19 cellular contexts compared by ENCODE assay signal in the genomic region with DNA sequence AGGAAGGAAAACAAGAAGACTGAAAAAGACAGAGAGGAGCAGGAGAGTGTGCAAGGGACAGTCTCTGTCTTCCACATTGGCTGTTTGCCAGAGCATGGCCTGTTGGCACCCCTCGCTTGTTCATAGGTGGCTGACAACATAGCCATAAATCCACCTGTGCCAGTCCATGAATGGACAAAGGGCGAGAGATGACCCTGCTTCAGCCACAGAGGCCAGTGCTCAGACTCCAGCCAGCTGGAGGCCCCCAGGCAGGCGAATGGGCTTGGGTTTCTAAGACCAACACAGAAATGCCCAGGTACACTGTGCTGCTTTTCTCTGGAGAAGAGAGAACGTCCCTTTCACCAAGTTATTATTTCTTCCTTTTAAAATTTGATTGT.
A peak's percentile ranks its signal among the peaks of the same experiment; 100 is the strongest.
DNase-seq lines count a peak whose midpoint lies in the region; ATAC-seq, FAIRE-seq and TF ChIP-seq lines count a peak whose summit lies in the region.
"Had no signal": no experiment of that assay in that cellular context is flagged by ENCODE, and none has a peak within 500 bp of the region (broad histone marks: within the 10 kb centered on the region; RNA-seq: fewer than 3 reads in every experiment).

No MANE protein-coding gene starts in this region.

- no peaks in the 10 kb centered on the region for H3K9me3 ChIP-seq in K562 (replicated peaks; ENCODE audit: control insufficient read depth, insufficient read depth, low read depth, low read length)
- H3K9me3 ChIP-seq in mucosa of rectum (ENCODE audit: control insufficient read depth in 2 of 2, low read length in 2 of 2): no peaks in the 10 kb centered on the region
- H3K9me3 ChIP-seq: BLaER1 had no signal

- BruUV-seq in K562 (replicated peaks; lab: Mats Ljungman, UMichigan): no TSS peak

- in situ Hi-C loops in K562 (cut with MboI): no loop called here

- no peaks in the 10 kb centered on the region for H3K79me2 ChIP-seq in K562 (ENCODE audit: control insufficient read depth, insufficient read depth, low read length)

- H3K36me3 ChIP-seq in K562 (ENCODE audit: control insufficient read depth, insufficient read depth, low read length) (no peaks in the 10 kb centered on the region), mucosa of rectum (ENCODE audit: control insufficient read depth in 2 of 2, insufficient read depth in 2 of 2, low read length in 2 of 2) (no peaks in the 10 kb centered on the region)
- H3K36me3 ChIP-seq: BLaER1, cardiac muscle cell had no signal

- peaks cover 23 to 57% of the 10 kb centered on the region in 2 experiments; a peak in 4 of 5 replicates for H3K27me3 ChIP-seq in K562 (ENCODE audit: control insufficient read depth in 2 of 2, insufficient read depth in 2 of 2, low read length in 2 of 2)
- H3K27me3 ChIP-seq in mucosa of rectum (ENCODE audit: control insufficient read depth in 2 of 2, insufficient read depth in 2 of 2, low read length in 2 of 2): no peaks in the 10 kb centered on the region
- H3K27me3 ChIP-seq: BLaER1, cardiac muscle cell had no signal

- POLR2A ChIA-PET in K562 (lab: Yijun Ruan, JAX): no interaction called here

- 0 out of 2 replicates have a peak, but pooled peaks cover 3% of the 10 kb centered on the region for H4K20me1 ChIP-seq in K562 (replicated peaks; ENCODE audit: control insufficient read depth, insufficient read depth, low read length)
- H4K20me1 ChIP-seq: BLaER1 had no signal

- ATAC-seq in K562: no peak

- H3K4me2 ChIP-seq in K562 (ENCODE audit: insufficient read depth, low read length): no peak overlapping the region
- H3K4me2 ChIP-seq: BLaER1, smooth muscle cell had no signal

- H3K9me1 ChIP-seq in K562 (ENCODE audit: control insufficient read depth, insufficient read depth, low read length): no peaks in the 10 kb centered on the region

- H3K4me3 ChIP-seq in K562 (no peak overlapping the region), mucosa of rectum (ENCODE audit: low read length in 2 of 2) (no peak overlapping the region)
- H3K4me3 ChIP-seq: BLaER1, cardiac muscle cell, lung, smooth muscle cell had no signal

- no peak overlapping the region for H3K9ac ChIP-seq in K562 (ENCODE audit: insufficient read depth in 1 of 2, low read depth in 2 of 2, low read length in 2 of 2)
- H3K9ac ChIP-seq in mucosa of rectum (ENCODE audit: low read depth in 1 of 2, low read length in 2 of 2): peak overlapping the region in 1 of 2 donors; percentile 70
- H3K9ac ChIP-seq: BLaER1 had no signal

- no peak for TF ChIP-seq EP300 in K562 (IDR thresholded peaks at IDR 0.05; ENCODE audit: low read length)

- DNase-seq in HT-29 (ENCODE audit: low spot score): peak; percentile 43
- no peak for DNase-seq in K562 (ENCODE audit: extremely low read depth in 1 of 4, low spot score in 3 of 4)
- DNase-seq in stimulated activated CD4-positive, alpha-beta T cell treated with anti-CD3 and anti-CD28 coated beads, Interleukin-15, amount 100 ng/mL, for 24 hours: no peak
- DNase-seq in SIG-M5 treated with dmso at 0.1 percent for 504 hours (lab: John Stamatoyannopoulos, UW; ENCODE audit: unreplicated experiment): no peak
- DNase-seq in cerebellum (ENCODE audit: low spot score): no peak
- DNase-seq in GDM1 (lab: John Stamatoyannopoulos, UW): no peak
- DNase-seq: activated naive CD4-positive, alpha-beta T cell treated with anti-CD3 and anti-CD28 coated beads, Interleukin-2, amount 10 ng/mL, durations not matched to agents 7 days and 5 days; amygdala; HCEC 1CT; NCI-H1105; NCI-H2081; NCI-H345; nucleus accumbens had no signal

- H3K4me1 ChIP-seq in K562 (replicated peaks in 1 of 2; ENCODE audit: control insufficient read depth in 2 of 2, insufficient read depth in 2 of 2, low read length in 2 of 2): peaks cover 0 to 3% of the 10 kb centered on the region in 2 experiments; a peak in 1 of 5 replicates
- peaks cover 42 to 66% of the 10 kb centered on the region in 2 donors for H3K4me1 ChIP-seq in mucosa of rectum (ENCODE audit: control insufficient read depth in 2 of 2, insufficient read depth in 2 of 2, low read length in 2 of 2)
- H3K4me1 ChIP-seq: BLaER1 had no signal

- WGBS in K562 (ENCODE audit: insufficient coverage, low coverage, missing lambda C conversion rate): 4% methylated on average over 4 of the region's 4 CpGs

- H3K27ac ChIP-seq in C4-2B (peak overlapping the region; percentile 74), K562 (ENCODE audit: extremely low read depth, low read depth, low read length) (no peak overlapping the region), mucosa of rectum (ENCODE audit: low read depth in 2 of 2, low read length in 2 of 2) (peak overlapping the region; percentile 81 to 90)
- H3K27ac ChIP-seq: BLaER1, cardiac muscle cell had no signal

- TF ChIP-seq POLR2A in K562 (conservative IDR thresholded peaks at IDR 0.05): no peak

- intact Hi-C loops in K562 (cut with micrococcal nuclease): no loop called here

- H2AFZ ChIP-seq in K562 (ENCODE audit: low read depth, low read length): no peak overlapping the region

- TF ChIP-seq CTCF in C4-2B (conservative IDR thresholded peaks at IDR 0.05) (no peak), K562 (IDR thresholded peaks at IDR 0.05 in 2 of 3, conservative IDR thresholded peaks at IDR 0.05 in 1 of 3; ENCODE audit: insufficient read depth in 2 of 3, low read depth in 1 of 3, low read length in 3 of 3) (no peak)

- FAIRE-seq in K562 (lab: Jason Lieb, UNC): no peak

- TF ChIP-seq RAD21 in K562 (CRISPR knock-in tag; conservative IDR thresholded peaks at IDR 0.05 in 1 of 2, IDR thresholded peaks at IDR 0.05 in 1 of 2): no peak

- CTCF ChIA-PET in K562 (lab: Yijun Ruan, JAX; ENCODE audit: low intra/inter-chr PET ratio): no interaction called here

TF ChIP-seq in K562, 482 proteins besides CTCF, POLR2A, EP300 and RAD21:
- TF ChIP-seq SAFB (IDR thresholded peaks at IDR 0.05; ENCODE audit: borderline replicate concordance, low read depth, low read length) (no peak), EWSR1 (IDR thresholded peaks at IDR 0.05; ENCODE audit: borderline replicate concordance, low read depth, partially characterized antibody) (no peak), NFIC (IDR thresholded peaks at IDR 0.05) (peak; percentile 50), ZHX1 (conservative IDR thresholded peaks at IDR 0.05; ENCODE audit: low read length) (no peak), SIX5 (IDR thresholded peaks at IDR 0.05; ENCODE audit: borderline replicate concordance in 1 of 2, insufficient read depth in 1 of 2, low read depth in 1 of 2, low read length in 2 of 2) (no peak), SMARCC2 (IDR thresholded peaks at IDR 0.05; ENCODE audit: low read depth) (no peak), THRB (CRISPR knock-in tag; conservative IDR thresholded peaks at IDR 0.05) (no peak)
- TF ChIP-seq, protein P1, sequence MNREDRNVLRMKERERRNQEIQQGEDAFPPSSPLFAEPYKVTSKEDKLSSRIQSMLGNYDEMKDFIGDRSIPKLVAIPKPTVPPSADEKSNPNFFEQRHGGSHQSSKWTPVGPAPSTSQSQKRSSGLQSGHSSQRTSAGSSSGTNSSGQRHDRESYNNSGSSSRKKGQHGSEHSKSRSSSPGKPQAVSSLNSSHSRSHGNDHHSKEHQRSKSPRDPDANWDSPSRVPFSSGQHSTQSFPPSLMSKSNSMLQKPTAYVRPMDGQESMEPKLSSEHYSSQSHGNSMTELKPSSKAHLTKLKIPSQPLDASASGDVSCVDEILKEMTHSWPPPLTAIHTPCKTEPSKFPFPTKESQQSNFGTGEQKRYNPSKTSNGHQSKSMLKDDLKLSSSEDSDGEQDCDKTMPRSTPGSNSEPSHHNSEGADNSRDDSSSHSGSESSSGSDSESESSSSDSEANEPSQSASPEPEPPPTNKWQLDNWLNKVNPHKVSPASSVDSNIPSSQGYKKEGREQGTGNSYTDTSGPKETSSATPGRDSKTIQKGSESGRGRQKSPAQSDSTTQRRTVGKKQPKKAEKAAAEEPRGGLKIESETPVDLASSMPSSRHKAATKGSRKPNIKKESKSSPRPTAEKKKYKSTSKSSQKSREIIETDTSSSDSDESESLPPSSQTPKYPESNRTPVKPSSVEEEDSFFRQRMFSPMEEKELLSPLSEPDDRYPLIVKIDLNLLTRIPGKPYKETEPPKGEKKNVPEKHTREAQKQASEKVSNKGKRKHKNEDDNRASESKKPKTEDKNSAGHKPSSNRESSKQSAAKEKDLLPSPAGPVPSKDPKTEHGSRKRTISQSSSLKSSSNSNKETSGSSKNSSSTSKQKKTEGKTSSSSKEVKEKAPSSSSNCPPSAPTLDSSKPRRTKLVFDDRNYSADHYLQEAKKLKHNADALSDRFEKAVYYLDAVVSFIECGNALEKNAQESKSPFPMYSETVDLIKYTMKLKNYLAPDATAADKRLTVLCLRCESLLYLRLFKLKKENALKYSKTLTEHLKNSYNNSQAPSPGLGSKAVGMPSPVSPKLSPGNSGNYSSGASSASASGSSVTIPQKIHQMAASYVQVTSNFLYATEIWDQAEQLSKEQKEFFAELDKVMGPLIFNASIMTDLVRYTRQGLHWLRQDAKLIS (CRISPR knock-in tag; IDR thresholded peaks at IDR 0.05): no peak
TF ChIP-seq in K562: peak in this region for 1.
